In the genomic region with DNA sequence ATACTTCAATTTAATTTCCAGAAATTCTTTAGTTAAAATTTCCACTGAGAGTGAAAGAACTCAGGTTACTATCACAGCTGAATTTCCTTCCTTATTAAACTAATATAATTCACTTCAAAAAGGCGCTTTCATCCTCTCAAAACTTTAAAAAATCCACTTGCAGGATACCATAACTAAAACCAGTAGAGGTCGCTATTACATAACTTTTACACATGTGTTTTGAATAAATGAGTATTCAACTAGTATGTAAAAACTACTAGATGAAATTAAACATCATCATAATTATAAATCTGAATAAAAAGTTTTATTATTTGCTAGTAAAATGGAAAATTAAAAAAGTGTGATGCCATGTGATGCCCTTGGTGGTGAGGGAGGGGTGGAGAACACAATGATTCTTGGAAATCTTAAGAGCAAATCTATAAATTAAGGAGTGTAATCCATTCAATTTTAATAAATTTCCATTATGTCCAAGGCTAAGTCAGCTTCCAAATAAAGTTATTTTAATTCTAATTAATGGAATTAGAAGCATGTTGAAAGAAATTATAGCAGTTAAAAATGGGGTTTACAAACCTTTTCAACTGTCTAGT, we compare ENCODE assay signal across 8 cellular contexts.
DNase-seq lines count a peak whose midpoint lies in the region; ATAC-seq and TF ChIP-seq lines count a peak whose summit lies in the region.

No MANE protein-coding gene starts in this region.

- no peak overlapping the region for H3K4me3 Mint-ChIP-seq in HFFc6

- H3K4me1 Mint-ChIP-seq in HFFc6 (ENCODE audit: low read depth) = no peaks in the 10 kb centered on the region

- H3K27me3 Mint-ChIP-seq in HFFc6 (ENCODE audit: insufficient read depth) = no peaks in the 10 kb centered on the region

- ATAC-seq in GM21825 (IDR thresholded peaks at IDR 0.05; ENCODE audit: unreplicated experiment) (no peak), GM18505 (IDR thresholded peaks at IDR 0.05; ENCODE audit: unreplicated experiment) (no peak)

- H3K36me3 Mint-ChIP-seq in HFFc6 (ENCODE audit: low read depth) = no peaks in the 10 kb centered on the region

- TF ChIP-seq CTCF in HFFc6 (IDR thresholded peaks at IDR 0.05) = peak; percentile 91
- TF ChIP-seq CTCF in cardiac fibroblast (IDR thresholded peaks at IDR 0.05; ENCODE audit: low read depth, low read length) = peak; percentile 38

- H3K27ac Mint-ChIP-seq in HFFc6 = no peak overlapping the region

- no peak overlapping the region for H3K4me3 ChIP-seq in cardiac fibroblast (replicated peaks in 1 of 2; ENCODE audit: low read depth in 2 of 2, low read length in 2 of 2)

- DNase-seq in COR-L47 (lab: John Stamatoyannopoulos, UW) (peak; percentile 48), HFFc6 (peak; percentile 64), NCI-H748 (lab: John Stamatoyannopoulos, UW; ENCODE audit: unreplicated experiment) (peak; percentile 45), cardiac fibroblast (ENCODE audit: low read depth in 2 of 2) (peak; percentile 73 to 79), medulla oblongata (ENCODE audit: extremely low spot score) (peak; percentile 59)
- no peak for DNase-seq in NK-92 treated with Interleukin-12 subunit alpha and Interleukin-12 subunit beta, amount 100 ng/mL, for 24 hours (lab: John Stamatoyannopoulos, UW)

- no peaks in the 10 kb centered on the region for H3K9me3 Mint-ChIP-seq in HFFc6

- TF ChIP-seq POLR2A in GM18505 (IDR thresholded peaks at IDR 0.05; ENCODE audit: borderline replicate concordance, extremely low read depth, insufficient read depth, insufficient read length) = no peak
